Comparison of ENCODE assay signal across 8 cellular contexts in the genomic region with DNA sequence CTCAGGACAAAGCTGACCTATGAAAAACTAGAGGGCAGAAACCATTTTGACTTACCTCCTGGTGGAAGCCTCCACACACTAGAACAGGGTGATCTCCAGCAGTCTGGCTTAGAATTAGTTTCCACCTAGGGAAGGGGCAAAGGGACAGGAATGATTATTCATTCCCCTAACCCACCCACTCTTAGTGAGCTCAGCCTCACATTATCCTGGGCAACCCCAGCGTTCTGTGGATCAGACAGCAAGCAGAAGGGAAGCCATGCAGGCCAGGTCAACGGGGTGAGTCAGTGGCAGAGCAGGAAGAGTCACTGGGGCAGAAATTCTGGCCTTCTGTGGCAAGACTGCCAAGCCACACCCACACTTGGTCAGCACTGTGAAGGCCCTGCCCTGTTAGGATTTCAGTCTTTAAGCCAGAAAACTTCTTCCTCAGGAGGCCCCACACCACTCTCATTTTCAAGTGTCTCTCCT. TPM values are rescaled to one million over a fixed set of nuclear protein-coding genes. Genes with fewer than 3 reads are reported as not detected.
A peak's percentile ranks its signal among the peaks of the same experiment; 100 is the strongest.
DNase-seq lines count a peak whose midpoint lies in the region.

No MANE protein-coding gene starts in this region.

- peak overlapping the region; percentile 88 for H3K27ac ChIP-seq in angular gyrus (ENCODE audit: low read depth, low read length)

- H3K27me3 Mint-ChIP-seq in activated naive CD8-positive, alpha-beta T cell: no peaks in the 10 kb centered on the region
- H3K27me3 Mint-ChIP-seq in activated naive CD8-positive, alpha-beta T cell treated with anti-CD3 and anti-CD28 coated beads for 36 hours: no peaks in the 10 kb centered on the region

- H3K36me3 Mint-ChIP-seq in activated naive CD8-positive, alpha-beta T cell: peaks cover 9% of the 10 kb centered on the region
- H3K36me3 Mint-ChIP-seq in activated naive CD8-positive, alpha-beta T cell treated with anti-CD3 and anti-CD28 coated beads for 36 hours: peaks cover 14% of the 10 kb centered on the region

- H3K9me3 Mint-ChIP-seq in activated naive CD8-positive, alpha-beta T cell (ENCODE audit: low read depth): no peaks in the 10 kb centered on the region
- no peaks in the 10 kb centered on the region for H3K9me3 Mint-ChIP-seq in activated naive CD8-positive, alpha-beta T cell treated with anti-CD3 and anti-CD28 coated beads for 36 hours

- H3K4me3 ChIP-seq in skeletal muscle cell (ENCODE audit: low read depth, low read length): no peak overlapping the region

- H3K4me1 Mint-ChIP-seq in activated naive CD8-positive, alpha-beta T cell (ENCODE audit: low read depth): peaks cover 31% of the 10 kb centered on the region
- H3K4me1 Mint-ChIP-seq in activated naive CD8-positive, alpha-beta T cell treated with anti-CD3 and anti-CD28 coated beads for 36 hours: peaks cover 29% of the 10 kb centered on the region

- no peak overlapping the region for H3K4me3 Mint-ChIP-seq in activated naive CD8-positive, alpha-beta T cell
- no peak overlapping the region for H3K4me3 Mint-ChIP-seq in activated naive CD8-positive, alpha-beta T cell treated with anti-CD3 and anti-CD28 coated beads for 36 hours

- DNase-seq in activated naive CD8-positive, alpha-beta T cell treated with anti-CD3 and anti-CD28 coated beads for 36 hours: no peak
- DNase-seq in LoVo (ENCODE audit: low spot score) (peak; percentile 67), hippocampal formation (lab: John Stamatoyannopoulos, UW) (peak; percentile 36 to 43), skeletal muscle cell (ENCODE audit: low read depth) (peak; percentile 53), cerebellar nuclear complex (lab: John Stamatoyannopoulos, UW) (no peak), NCI-H2227 treated with DMSO at 0.1 percent for 48 hours (lab: John Stamatoyannopoulos, UW) (no peak)

- peak overlapping the region; percentile 18 for H3K27ac Mint-ChIP-seq in activated naive CD8-positive, alpha-beta T cell
- H3K27ac Mint-ChIP-seq in activated naive CD8-positive, alpha-beta T cell treated with anti-CD3 and anti-CD28 coated beads for 36 hours: no peak overlapping the region

RNA-seq across cellular contexts. Expression of gene NUMA1, which starts 10.5 kb away (rescaled TPM):
- total RNA-seq in activated naive CD8-positive, alpha-beta T cell treated with anti-CD3 and anti-CD28 coated beads for 36 hours: 100 to 1,000 TPM; 120 to 121 TPM

RNA-seq across cellular contexts. Expression of gene LRRC51, which starts 10.8 kb away (rescaled TPM):
- 10 to 100 TPM in 1 of 2 experiments, 1 to 10 TPM in 1; 7.0 to 10.0 TPM for total RNA-seq in activated naive CD8-positive, alpha-beta T cell treated with anti-CD3 and anti-CD28 coated beads for 36 hours

RNA-seq across cellular contexts. Expression of gene LAMTOR1, which starts 33.3 kb away (rescaled TPM):
- 10 to 100 TPM; 65.5 to 66.2 TPM for total RNA-seq in activated naive CD8-positive, alpha-beta T cell treated with anti-CD3 and anti-CD28 coated beads for 36 hours

RNA-seq across cellular contexts. Expression of gene TOMT, which starts 35.9 kb away (rescaled TPM):
- not detected for total RNA-seq in activated naive CD8-positive, alpha-beta T cell treated with anti-CD3 and anti-CD28 coated beads for 36 hours

RNA-seq across cellular contexts. Expression of gene ANAPC15, which starts 42.7 kb away (rescaled TPM):
- 10 to 100 TPM; 70.4 to 71.8 TPM for total RNA-seq in activated naive CD8-positive, alpha-beta T cell treated with anti-CD3 and anti-CD28 coated beads for 36 hours

Comparison
In these comparisons a context has a peak if more than half of its experiments do, and no peak if none do; other contexts are left out.
1. DNase-seq: peak in LoVo (single experiment), hippocampal formation (2 of 2) and skeletal muscle cell (single experiment); none in activated naive CD8-positive, alpha-beta T cell treated with anti-CD3 and anti-CD28 coated beads for 36 hours (single experiment), cerebellar nuclear complex (0 of 2) and NCI-H2227 treated with DMSO at 0.1 percent for 48 hours (single experiment).